8 cellular contexts compared by ENCODE assay signal in the genomic region with DNA sequence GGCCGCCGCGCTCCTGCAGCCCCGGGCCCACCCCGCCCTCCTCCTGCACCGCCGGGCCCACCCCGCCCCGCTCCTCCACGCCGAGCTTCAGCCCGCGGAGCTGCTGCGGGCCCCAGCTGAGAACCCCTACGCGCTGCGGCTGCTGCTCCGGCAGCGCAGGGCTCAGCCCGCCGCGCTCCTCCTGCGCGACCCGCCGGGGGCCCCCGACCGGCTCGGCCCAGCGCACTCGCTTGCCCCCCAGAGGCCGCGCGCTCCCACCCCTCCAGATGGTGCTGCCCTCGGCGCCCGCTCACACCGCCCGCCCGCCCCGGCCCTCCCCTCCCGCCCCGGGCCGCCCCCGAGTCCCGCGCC. TPM values are rescaled to one million over a fixed set of nuclear protein-coding genes. Genes with fewer than 3 reads are reported as not detected.
DNase-seq lines count a peak whose midpoint lies in the region; ATAC-seq, FAIRE-seq and TF ChIP-seq lines count a peak whose summit lies in the region.

No MANE protein-coding gene starts in this region.

- peaks cover 2% of the 10 kb centered on the region for H3K36me3 Mint-ChIP-seq in activated B cell treated with CpG ODN at 0.5 μM for 24 hours (ENCODE audit: low read depth)

- DNase-seq in activated B cell treated with CpG ODN at 0.5 μM for 24 hours (no peak), kidney (peak; percentile 79), vagina (ENCODE audit: extremely low spot score in 2 of 2) (no peak), T-helper 2 cell (no peak)
- DNase-seq in activated CD4-positive, CD25-positive, alpha-beta regulatory T cell treated with anti-CD3 and anti-CD28 coated beads, Interleukin-2, amount 50 U/mL, for 72 hours: no peak

- no peak overlapping the region for H3K9ac ChIP-seq in kidney (ENCODE audit: low read length in 2 of 2)

- CTCF ChIA-PET in activated B cell treated with CpG ODN at 0.5 μM for 24 hours (lab: Charles Lee): interaction anchor here (1.3 to 3.6 kb wide), 3 partner anchors 14 to 48 kb away, joined by 3 to 87 read pairs (median 3); no protein-coding TSS in a partner anchor

- H3K36me3 ChIP-seq in ACC112 (ENCODE audit: insufficient read depth, low read length) (no peaks in the 10 kb centered on the region), kidney (ENCODE audit: control insufficient read depth in 1 of 2, insufficient read depth in 2 of 2, low read length in 2 of 2) (no peaks in the 10 kb centered on the region), vagina (no peaks in the 10 kb centered on the region)

- H3K79me2 ChIP-seq in ACC112 (ENCODE audit: control insufficient read depth, insufficient read depth, low read length, unreplicated experiment): no peaks in the 10 kb centered on the region

- H3K4me3 ChIP-seq in ACC112 (ENCODE audit: low read depth, low read length) (peak overlapping the region; percentile 82), kidney (ENCODE audit: low read length in 2 of 2) (no peak overlapping the region), vagina (peak overlapping the region; percentile 57 to 95)

- ATAC-seq in GM19023 (IDR thresholded peaks at IDR 0.05; ENCODE audit: unreplicated experiment) (peak; percentile 19), HG03159 (IDR thresholded peaks at IDR 0.05; ENCODE audit: unreplicated experiment) (peak; percentile 22), activated B cell treated with CpG ODN at 0.5 μM for 24 hours (ENCODE audit: low read depth) (peak; percentile 19)

- no peak for TF ChIP-seq CTCF in activated B cell treated with CpG ODN at 0.5 μM for 24 hours (IDR thresholded peaks at IDR 0.05)
- TF ChIP-seq CTCF in kidney (IDR thresholded peaks at IDR 0.05; ENCODE audit: borderline replicate concordance, extremely low read depth, insufficient read depth): no peak
- no peak for TF ChIP-seq CTCF in vagina (IDR thresholded peaks at IDR 0.05)

- H3K9me3 Mint-ChIP-seq in activated B cell treated with CpG ODN at 0.5 μM for 24 hours: no peaks in the 10 kb centered on the region

- H3K9me3 ChIP-seq in kidney (ENCODE audit: control insufficient read depth in 1 of 2, low read length in 2 of 2) (no peaks in the 10 kb centered on the region), vagina (no peaks in the 10 kb centered on the region)

- peak overlapping the region; percentile 42 for H2AFZ ChIP-seq in ACC112 (ENCODE audit: low read length, unreplicated experiment)

- no peak for TF ChIP-seq POLR2A in vagina (IDR thresholded peaks at IDR 0.05)

- intact Hi-C loops in activated B cell treated with CpG ODN at 0.5 μM for 24 hours (cut with micrococcal nuclease): loop anchor here (5.0 to 10.0 kb wide), 8 partner anchors 162 to 1772 kb away; a partner anchor contains a TSS
- intact Hi-C loops in kidney (cut with DNase I): no loop called here
- intact Hi-C loops in vagina (cut with DNase I): no loop called here

- peaks cover 45% of the 10 kb centered on the region for H3K4me1 Mint-ChIP-seq in activated B cell treated with CpG ODN at 0.5 μM for 24 hours

- POLR2A ChIA-PET in activated B cell treated with CpG ODN at 0.5 μM for 24 hours (lab: Charles Lee): interaction anchor here (1.3 to 6.0 kb wide), 5 partner anchors 9 to 367 kb away, joined by 4 to 217 read pairs (median 8); a partner anchor contains a TSS

- FAIRE-seq in kidney (lab: Jason Lieb, UNC): no peak

- no peaks in the 10 kb centered on the region for H3K27me3 Mint-ChIP-seq in activated B cell treated with CpG ODN at 0.5 μM for 24 hours

- H3K27me3 ChIP-seq in ACC112 (ENCODE audit: insufficient read depth, low read length) (no peaks in the 10 kb centered on the region), vagina (no peaks in the 10 kb centered on the region)

- H3K27ac Mint-ChIP-seq in activated B cell treated with CpG ODN at 0.5 μM for 24 hours: no peak overlapping the region

- H3K4me1 ChIP-seq in ACC112 (ENCODE audit: control insufficient read depth, insufficient read depth, low read length, unreplicated experiment) (peaks cover 18% of the 10 kb centered on the region), kidney (ENCODE audit: control insufficient read depth in 1 of 2, insufficient read depth in 1 of 2, low read depth in 1 of 2, low read length in 2 of 2) (peaks cover 9 to 22% of the 10 kb centered on the region in 2 donors), vagina (peaks cover 45% of the 10 kb centered on the region)

- peak overlapping the region; percentile 60 for H3K4me3 Mint-ChIP-seq in activated B cell treated with CpG ODN at 0.5 μM for 24 hours

- H3K27ac ChIP-seq in ACC112 (ENCODE audit: low read depth, low read length) (no peak overlapping the region), kidney (ENCODE audit: low read depth in 2 of 2, low read length in 2 of 2) (no peak overlapping the region), vagina (peak overlapping the region; percentile 78)

RNA-seq across cellular contexts. Expression of a gene that starts 0.9 kb away (rescaled TPM):
- total RNA-seq in activated B cell treated with CpG ODN at 0.5 μM for 24 hours (108 and 132 TPM in 2 replicates), kidney (42.5 TPM), vagina (41.5 TPM)
- 14.7 TPM for polyA plus RNA-seq in kidney (ENCODE audit: insufficient read depth, low read depth, low replicate concordance)

Comparison
In these comparisons a context has a peak if more than half of its experiments do, and no peak if none do; other contexts are left out.
1. H3K4me3 ChIP-seq: peak in ACC112 (single experiment) and vagina (2 of 2); none in kidney (0 of 2).
2. Peak in every context shown above with its lines, with median percentiles within 50 percentile points of each other: ATAC-seq.